ENCODE assay signal across 2 cellular contexts in the genomic region with DNA sequence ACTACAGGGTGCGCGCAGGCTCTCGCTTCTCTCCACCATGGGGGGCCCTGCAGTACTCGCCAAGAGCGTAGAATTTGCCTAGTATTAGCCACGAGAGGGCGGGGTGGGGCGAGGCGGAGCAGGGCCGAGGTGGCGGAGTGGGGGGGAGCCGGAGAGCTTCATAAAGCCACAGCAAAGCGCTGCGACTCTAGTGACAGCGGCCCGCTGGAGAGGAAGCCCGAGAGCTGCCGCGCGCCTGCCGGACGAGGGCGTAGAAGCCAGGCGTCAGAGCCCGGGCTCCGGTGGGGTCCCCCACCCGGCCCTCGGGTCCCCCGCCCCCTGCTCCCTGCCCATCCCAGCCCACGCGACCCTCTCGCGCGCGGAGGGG.
TF ChIP-seq lines count a peak whose summit lies in the region.

A gene with protein sequence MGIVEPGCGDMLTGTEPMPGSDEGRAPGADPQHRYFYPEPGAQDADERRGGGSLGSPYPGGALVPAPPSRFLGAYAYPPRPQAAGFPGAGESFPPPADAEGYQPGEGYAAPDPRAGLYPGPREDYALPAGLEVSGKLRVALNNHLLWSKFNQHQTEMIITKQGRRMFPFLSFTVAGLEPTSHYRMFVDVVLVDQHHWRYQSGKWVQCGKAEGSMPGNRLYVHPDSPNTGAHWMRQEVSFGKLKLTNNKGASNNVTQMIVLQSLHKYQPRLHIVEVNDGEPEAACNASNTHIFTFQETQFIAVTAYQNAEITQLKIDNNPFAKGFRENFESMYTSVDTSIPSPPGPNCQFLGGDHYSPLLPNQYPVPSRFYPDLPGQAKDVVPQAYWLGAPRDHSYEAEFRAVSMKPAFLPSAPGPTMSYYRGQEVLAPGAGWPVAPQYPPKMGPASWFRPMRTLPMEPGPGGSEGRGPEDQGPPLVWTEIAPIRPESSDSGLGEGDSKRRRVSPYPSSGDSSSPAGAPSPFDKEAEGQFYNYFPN (plus strand): TSS at position 190 of the 367 bp plus-strand sequence. CDS start 219 bp downstream, outside the sequence.

TF ChIP-seq in HEK293, 187 proteins besides CTCF, POLR2A, EP300 and RAD21 (continued from another document and continues in another):
- TF ChIP-seq, protein P1, sequence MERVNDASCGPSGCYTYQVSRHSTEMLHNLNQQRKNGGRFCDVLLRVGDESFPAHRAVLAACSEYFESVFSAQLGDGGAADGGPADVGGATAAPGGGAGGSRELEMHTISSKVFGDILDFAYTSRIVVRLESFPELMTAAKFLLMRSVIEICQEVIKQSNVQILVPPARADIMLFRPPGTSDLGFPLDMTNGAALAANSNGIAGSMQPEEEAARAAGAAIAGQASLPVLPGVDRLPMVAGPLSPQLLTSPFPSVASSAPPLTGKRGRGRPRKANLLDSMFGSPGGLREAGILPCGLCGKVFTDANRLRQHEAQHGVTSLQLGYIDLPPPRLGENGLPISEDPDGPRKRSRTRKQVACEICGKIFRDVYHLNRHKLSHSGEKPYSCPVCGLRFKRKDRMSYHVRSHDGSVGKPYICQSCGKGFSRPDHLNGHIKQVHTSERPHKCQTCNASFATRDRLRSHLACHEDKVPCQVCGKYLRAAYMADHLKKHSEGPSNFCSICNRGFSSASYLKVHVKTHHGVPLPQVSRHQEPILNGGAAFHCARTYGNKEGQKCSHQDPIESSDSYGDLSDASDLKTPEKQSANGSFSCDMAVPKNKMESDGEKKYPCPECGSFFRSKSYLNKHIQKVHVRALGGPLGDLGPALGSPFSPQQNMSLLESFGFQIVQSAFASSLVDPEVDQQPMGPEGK (tag by site-specific recombination; IDR thresholded peaks at IDR 0.05), result peak; percentile 50; the same call in 1 of the 2 replicates
- TF ChIP-seq SP2 (tag by site-specific recombination; IDR thresholded peaks at IDR 0.05) (0 out of 2 replicates have a peak, but pooled peaks have one; percentile 18), SP3 (tag by site-specific recombination; IDR thresholded peaks at IDR 0.05) (peak; percentile 30; the same call in 1 of the 2 replicates), MZF1 (tag by site-specific recombination; IDR thresholded peaks at IDR 0.05; ENCODE audit: borderline replicate concordance) (no peak), ZNF600 (tag by site-specific recombination; IDR thresholded peaks at IDR 0.05) (0 out of 2 replicates have a peak, but pooled peaks have one; percentile 44), ZNF670 (tag by site-specific recombination; IDR thresholded peaks at IDR 0.05; ENCODE audit: low read depth) (no peak), ZNF660 (tag by site-specific recombination; IDR thresholded peaks at IDR 0.05) (no peak)
- TF ChIP-seq, protein P2, sequence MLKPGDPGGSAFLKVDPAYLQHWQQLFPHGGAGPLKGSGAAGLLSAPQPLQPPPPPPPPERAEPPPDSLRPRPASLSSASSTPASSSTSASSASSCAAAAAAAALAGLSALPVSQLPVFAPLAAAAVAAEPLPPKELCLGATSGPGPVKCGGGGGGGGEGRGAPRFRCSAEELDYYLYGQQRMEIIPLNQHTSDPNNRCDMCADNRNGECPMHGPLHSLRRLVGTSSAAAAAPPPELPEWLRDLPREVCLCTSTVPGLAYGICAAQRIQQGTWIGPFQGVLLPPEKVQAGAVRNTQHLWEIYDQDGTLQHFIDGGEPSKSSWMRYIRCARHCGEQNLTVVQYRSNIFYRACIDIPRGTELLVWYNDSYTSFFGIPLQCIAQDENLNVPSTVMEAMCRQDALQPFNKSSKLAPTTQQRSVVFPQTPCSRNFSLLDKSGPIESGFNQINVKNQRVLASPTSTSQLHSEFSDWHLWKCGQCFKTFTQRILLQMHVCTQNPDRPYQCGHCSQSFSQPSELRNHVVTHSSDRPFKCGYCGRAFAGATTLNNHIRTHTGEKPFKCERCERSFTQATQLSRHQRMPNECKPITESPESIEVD (tag by site-specific recombination; IDR thresholded peaks at IDR 0.05), result no peak
- TF ChIP-seq, protein P3, sequence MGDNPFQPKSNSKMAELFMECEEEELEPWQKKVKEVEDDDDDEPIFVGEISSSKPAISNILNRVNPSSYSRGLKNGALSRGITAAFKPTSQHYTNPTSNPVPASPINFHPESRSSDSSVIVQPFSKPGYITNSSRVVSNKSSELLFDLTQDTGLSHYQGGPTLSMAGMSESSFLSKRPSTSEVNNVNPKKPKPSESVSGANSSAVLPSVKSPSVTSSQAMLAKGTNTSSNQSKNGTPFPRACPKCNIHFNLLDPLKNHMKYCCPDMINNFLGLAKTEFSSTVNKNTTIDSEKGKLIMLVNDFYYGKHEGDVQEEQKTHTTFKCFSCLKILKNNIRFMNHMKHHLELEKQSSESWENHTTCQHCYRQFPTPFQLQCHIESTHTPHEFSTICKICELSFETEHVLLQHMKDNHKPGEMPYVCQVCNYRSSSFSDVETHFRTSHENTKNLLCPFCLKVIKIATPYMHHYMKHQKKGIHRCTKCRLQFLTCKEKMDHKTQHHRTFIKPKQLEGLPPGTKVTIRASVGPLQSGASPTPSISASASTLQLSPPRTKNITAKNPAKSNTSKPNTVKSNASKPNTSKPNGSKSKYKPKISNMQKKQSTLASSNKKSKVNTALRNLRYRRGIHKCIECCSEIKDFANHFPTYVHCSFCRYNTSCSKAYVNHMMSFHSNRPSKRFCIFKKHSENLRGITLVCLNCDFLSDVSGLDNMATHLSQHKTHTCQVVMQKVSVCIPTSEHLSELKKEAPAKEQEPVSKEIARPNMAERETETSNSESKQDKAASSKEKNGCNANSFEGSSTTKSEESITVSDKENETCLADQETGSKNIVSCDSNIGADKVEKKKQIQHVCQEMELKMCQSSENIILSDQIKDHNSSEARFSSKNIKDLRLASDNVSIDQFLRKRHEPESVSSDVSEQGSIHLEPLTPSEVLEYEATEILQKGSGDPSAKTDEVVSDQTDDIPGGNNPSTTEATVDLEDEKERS (tag by site-specific recombination; IDR thresholded peaks at IDR 0.05), result no peak
- TF ChIP-seq, protein P4, sequence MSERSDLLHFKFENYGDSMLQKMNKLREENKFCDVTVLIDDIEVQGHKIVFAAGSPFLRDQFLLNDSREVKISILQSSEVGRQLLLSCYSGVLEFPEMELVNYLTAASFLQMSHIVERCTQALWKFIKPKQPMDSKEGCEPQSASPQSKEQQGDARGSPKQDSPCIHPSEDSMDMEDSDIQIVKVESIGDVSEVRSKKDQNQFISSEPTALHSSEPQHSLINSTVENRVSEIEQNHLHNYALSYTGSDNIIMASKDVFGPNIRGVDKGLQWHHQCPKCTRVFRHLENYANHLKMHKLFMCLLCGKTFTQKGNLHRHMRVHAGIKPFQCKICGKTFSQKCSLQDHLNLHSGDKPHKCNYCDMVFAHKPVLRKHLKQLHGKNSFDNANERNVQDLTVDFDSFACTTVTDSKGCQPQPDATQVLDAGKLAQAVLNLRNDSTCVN (tag by site-specific recombination; optimal IDR thresholded peaks at IDR 0.05), result peak; percentile 48
- TF ChIP-seq, protein P5, sequence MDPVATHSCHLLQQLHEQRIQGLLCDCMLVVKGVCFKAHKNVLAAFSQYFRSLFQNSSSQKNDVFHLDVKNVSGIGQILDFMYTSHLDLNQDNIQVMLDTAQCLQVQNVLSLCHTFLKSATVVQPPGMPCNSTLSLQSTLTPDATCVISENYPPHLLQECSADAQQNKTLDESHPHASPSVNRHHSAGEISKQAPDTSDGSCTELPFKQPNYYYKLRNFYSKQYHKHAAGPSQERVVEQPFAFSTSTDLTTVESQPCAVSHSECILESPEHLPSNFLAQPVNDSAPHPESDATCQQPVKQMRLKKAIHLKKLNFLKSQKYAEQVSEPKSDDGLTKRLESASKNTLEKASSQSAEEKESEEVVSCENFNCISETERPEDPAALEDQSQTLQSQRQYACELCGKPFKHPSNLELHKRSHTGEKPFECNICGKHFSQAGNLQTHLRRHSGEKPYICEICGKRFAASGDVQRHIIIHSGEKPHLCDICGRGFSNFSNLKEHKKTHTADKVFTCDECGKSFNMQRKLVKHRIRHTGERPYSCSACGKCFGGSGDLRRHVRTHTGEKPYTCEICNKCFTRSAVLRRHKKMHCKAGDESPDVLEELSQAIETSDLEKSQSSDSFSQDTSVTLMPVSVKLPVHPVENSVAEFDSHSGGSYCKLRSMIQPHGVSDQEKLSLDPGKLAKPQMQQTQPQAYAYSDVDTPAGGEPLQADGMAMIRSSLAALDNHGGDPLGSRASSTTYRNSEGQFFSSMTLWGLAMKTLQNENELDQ (tag by site-specific recombination; IDR thresholded peaks at IDR 0.05; ENCODE audit: low read depth), result no peak

TF ChIP-seq in HepG2, 621 proteins besides CTCF, POLR2A, EP300 and RAD21 (continued from another document and continues in another):
- TF ChIP-seq, protein P6, sequence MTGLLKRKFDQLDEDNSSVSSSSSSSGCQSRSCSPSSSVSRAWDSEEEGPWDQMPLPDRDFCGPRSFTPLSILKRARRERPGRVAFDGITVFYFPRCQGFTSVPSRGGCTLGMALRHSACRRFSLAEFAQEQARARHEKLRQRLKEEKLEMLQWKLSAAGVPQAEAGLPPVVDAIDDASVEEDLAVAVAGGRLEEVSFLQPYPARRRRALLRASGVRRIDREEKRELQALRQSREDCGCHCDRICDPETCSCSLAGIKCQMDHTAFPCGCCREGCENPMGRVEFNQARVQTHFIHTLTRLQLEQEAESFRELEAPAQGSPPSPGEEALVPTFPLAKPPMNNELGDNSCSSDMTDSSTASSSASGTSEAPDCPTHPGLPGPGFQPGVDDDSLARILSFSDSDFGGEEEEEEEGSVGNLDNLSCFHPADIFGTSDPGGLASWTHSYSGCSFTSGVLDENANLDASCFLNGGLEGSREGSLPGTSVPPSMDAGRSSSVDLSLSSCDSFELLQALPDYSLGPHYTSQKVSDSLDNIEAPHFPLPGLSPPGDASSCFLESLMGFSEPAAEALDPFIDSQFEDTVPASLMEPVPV (CRISPR knock-in tag; IDR thresholded peaks at IDR 0.05), result peak; percentile 69; the same call in 1 of the 2 replicates
- TF ChIP-seq IKZF4 (CRISPR knock-in tag; IDR thresholded peaks at IDR 0.05; ENCODE audit: borderline replicate concordance, low read depth, not compliant biosample characterization) (peak; percentile 8), KDM2A (CRISPR knock-in tag; IDR thresholded peaks at IDR 0.05; ENCODE audit: borderline replicate concordance, low read depth) (peak; percentile 73; the same call in 1 of the 2 replicates), ZNF430 (CRISPR knock-in tag; IDR thresholded peaks at IDR 0.05) (no peak), ARID2 (CRISPR knock-in tag; IDR thresholded peaks at IDR 0.05; ENCODE audit: borderline replicate concordance) (peak; percentile 37; the same call in 1 of the 2 replicates), ZFAT (CRISPR knock-in tag; conservative IDR thresholded peaks at IDR 0.05) (no peak), GABPB1 (CRISPR knock-in tag; IDR thresholded peaks at IDR 0.05) (peak; percentile 44; the same call in 1 of the 2 replicates)
- TF ChIP-seq, protein P7, sequence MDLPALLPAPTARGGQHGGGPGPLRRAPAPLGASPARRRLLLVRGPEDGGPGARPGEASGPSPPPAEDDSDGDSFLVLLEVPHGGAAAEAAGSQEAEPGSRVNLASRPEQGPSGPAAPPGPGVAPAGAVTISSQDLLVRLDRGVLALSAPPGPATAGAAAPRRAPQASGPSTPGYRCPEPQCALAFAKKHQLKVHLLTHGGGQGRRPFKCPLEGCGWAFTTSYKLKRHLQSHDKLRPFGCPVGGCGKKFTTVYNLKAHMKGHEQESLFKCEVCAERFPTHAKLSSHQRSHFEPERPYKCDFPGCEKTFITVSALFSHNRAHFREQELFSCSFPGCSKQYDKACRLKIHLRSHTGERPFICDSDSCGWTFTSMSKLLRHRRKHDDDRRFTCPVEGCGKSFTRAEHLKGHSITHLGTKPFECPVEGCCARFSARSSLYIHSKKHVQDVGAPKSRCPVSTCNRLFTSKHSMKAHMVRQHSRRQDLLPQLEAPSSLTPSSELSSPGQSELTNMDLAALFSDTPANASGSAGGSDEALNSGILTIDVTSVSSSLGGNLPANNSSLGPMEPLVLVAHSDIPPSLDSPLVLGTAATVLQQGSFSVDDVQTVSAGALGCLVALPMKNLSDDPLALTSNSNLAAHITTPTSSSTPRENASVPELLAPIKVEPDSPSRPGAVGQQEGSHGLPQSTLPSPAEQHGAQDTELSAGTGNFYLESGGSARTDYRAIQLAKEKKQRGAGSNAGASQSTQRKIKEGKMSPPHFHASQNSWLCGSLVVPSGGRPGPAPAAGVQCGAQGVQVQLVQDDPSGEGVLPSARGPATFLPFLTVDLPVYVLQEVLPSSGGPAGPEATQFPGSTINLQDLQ (CRISPR knock-in tag; IDR thresholded peaks at IDR 0.05), result no peak
- TF ChIP-seq, protein P8, sequence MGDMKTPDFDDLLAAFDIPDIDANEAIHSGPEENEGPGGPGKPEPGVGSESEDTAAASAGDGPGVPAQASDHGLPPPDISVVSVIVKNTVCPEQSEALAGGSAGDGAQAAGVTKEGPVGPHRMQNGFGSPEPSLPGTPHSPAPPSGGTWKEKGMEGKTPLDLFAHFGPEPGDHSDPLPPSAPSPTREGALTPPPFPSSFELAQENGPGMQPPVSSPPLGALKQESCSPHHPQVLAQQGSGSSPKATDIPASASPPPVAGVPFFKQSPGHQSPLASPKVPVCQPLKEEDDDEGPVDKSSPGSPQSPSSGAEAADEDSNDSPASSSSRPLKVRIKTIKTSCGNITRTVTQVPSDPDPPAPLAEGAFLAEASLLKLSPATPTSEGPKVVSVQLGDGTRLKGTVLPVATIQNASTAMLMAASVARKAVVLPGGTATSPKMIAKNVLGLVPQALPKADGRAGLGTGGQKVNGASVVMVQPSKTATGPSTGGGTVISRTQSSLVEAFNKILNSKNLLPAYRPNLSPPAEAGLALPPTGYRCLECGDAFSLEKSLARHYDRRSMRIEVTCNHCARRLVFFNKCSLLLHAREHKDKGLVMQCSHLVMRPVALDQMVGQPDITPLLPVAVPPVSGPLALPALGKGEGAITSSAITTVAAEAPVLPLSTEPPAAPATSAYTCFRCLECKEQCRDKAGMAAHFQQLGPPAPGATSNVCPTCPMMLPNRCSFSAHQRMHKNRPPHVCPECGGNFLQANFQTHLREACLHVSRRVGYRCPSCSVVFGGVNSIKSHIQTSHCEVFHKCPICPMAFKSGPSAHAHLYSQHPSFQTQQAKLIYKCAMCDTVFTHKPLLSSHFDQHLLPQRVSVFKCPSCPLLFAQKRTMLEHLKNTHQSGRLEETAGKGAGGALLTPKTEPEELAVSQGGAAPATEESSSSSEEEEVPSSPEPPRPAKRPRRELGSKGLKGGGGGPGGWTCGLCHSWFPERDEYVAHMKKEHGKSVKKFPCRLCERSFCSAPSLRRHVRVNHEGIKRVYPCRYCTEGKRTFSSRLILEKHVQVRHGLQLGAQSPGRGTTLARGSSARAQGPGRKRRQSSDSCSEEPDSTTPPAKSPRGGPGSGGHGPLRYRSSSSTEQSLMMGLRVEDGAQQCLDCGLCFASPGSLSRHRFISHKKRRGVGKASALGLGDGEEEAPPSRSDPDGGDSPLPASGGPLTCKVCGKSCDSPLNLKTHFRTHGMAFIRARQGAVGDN (CRISPR knock-in tag; IDR thresholded peaks at IDR 0.05), result peak; percentile 52
- TF ChIP-seq, protein P9, sequence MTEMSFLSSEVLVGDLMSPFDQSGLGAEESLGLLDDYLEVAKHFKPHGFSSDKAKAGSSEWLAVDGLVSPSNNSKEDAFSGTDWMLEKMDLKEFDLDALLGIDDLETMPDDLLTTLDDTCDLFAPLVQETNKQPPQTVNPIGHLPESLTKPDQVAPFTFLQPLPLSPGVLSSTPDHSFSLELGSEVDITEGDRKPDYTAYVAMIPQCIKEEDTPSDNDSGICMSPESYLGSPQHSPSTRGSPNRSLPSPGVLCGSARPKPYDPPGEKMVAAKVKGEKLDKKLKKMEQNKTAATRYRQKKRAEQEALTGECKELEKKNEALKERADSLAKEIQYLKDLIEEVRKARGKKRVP (CRISPR knock-in tag; IDR thresholded peaks at IDR 0.05), result no peak
- TF ChIP-seq, protein P10, sequence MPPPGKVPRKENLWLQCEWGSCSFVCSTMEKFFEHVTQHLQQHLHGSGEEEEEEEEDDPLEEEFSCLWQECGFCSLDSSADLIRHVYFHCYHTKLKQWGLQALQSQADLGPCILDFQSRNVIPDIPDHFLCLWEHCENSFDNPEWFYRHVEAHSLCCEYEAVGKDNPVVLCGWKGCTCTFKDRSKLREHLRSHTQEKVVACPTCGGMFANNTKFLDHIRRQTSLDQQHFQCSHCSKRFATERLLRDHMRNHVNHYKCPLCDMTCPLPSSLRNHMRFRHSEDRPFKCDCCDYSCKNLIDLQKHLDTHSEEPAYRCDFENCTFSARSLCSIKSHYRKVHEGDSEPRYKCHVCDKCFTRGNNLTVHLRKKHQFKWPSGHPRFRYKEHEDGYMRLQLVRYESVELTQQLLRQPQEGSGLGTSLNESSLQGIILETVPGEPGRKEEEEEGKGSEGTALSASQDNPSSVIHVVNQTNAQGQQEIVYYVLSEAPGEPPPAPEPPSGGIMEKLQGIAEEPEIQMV (CRISPR knock-in tag; IDR thresholded peaks at IDR 0.05; ENCODE audit: low read depth), result 0 out of 2 replicates have a peak, but pooled peaks have one; percentile 16
